ENCODE assay signal across 1 cellular context in genomic region chr6:114690625-114691024, GRCh38.
TF ChIP-seq lines count a peak whose summit lies in the region.

No MANE protein-coding gene starts in this region.

TF ChIP-seq in H1, 55 proteins besides CTCF, POLR2A, EP300 and RAD21 (continued from another document):
- TF ChIP-seq RNF2 (IDR thresholded peaks at IDR 0.05; ENCODE audit: borderline replicate concordance, low read depth, low read length, missing control alignments, poor library complexity, severe bottlenecking) (no peak), CHD7 (IDR thresholded peaks at IDR 0.05; ENCODE audit: insufficient replicate concordance, low read length) (no peak), CTBP2 (IDR thresholded peaks at IDR 0.05; ENCODE audit: borderline replicate concordance, insufficient read depth, insufficient read length, low read length) (no peak), HDAC2 (IDR thresholded peaks at IDR 0.05; ENCODE audit: borderline replicate concordance in 1 of 2, low read depth in 2 of 2, low read length in 2 of 2) (no peak), RBBP5 (IDR thresholded peaks at IDR 0.05; ENCODE audit: borderline replicate concordance, low read depth, low read length) (no peak), ATF2 (IDR thresholded peaks at IDR 0.05; ENCODE audit: low read length) (no peak), TCF12 (IDR thresholded peaks at IDR 0.05; ENCODE audit: low read depth, low read length) (no peak), CBX5 (IDR thresholded peaks at IDR 0.05; ENCODE audit: low read depth, low read length) (no peak), SIX5 (IDR thresholded peaks at IDR 0.05; ENCODE audit: low read depth, low read length) (no peak), BCL11A (IDR thresholded peaks at IDR 0.05; ENCODE audit: low read depth in 2 of 2, low read length in 2 of 2) (no peak)
